19 cellular contexts compared by ENCODE assay signal in genomic region chr1:235149824-235150223, GRCh38. TPM values are rescaled to one million over a fixed set of nuclear protein-coding genes. Genes with fewer than 3 reads are reported as not detected.
DNase-seq lines count a peak whose midpoint lies in the region; ATAC-seq, FAIRE-seq and TF ChIP-seq lines count a peak whose summit lies in the region.
"Had no signal": no experiment of that assay in that cellular context is flagged by ENCODE, and none has a peak within 500 bp of the region (broad histone marks: within the 10 kb centered on the region; RNA-seq: fewer than 3 reads in every experiment).

No MANE protein-coding gene starts in this region.

- DNase-seq in activated CD8-positive, alpha-beta memory T cell treated with anti-CD3 and anti-CD28 coated beads for 24 hours: peak; percentile 42
- no peak for DNase-seq in activated CD8-positive, alpha-beta memory T cell treated with anti-CD3 and anti-CD28 coated beads, Interleukin-2, amount 50 U/mL, for 4 hours
- DNase-seq in MCF 10A (ENCODE audit: unreplicated experiment) (no peak), breast epithelium (ENCODE audit: low spot score in 2 of 2) (no peak), LNCaP clone FGC (ENCODE audit: low read depth) (peak; percentile 38), K562 (ENCODE audit: extremely low read depth in 1 of 4, low spot score in 3 of 4) (no peak), dermis blood vessel endothelial cell (no peak), amniotic stem cell (lab: John Stamatoyannopoulos, UW) (no peak)
- DNase-seq: AML-193; CD4-positive, alpha-beta memory T cell; DMS153; DMS79; GF-D8; H9 had no signal

- TF ChIP-seq RAD21 in K562 (CRISPR knock-in tag; conservative IDR thresholded peaks at IDR 0.05 in 1 of 2, IDR thresholded peaks at IDR 0.05 in 1 of 2): no peak

- no peaks in the 10 kb centered on the region for H3K9me3 ChIP-seq in breast epithelium
- H3K9me3 ChIP-seq in K562 (replicated peaks; ENCODE audit: control insufficient read depth, insufficient read depth, low read depth, low read length): no peaks in the 10 kb centered on the region
- H3K9me3 ChIP-seq: A549 had no signal

- TF ChIP-seq CTCF in MCF 10A (IDR thresholded peaks at IDR 0.05; ENCODE audit: unreplicated experiment): no peak
- no peak for TF ChIP-seq CTCF in breast epithelium (IDR thresholded peaks at IDR 0.05)
- TF ChIP-seq CTCF in LNCaP clone FGC (IDR thresholded peaks at IDR 0.05; ENCODE audit: control insufficient read depth, extremely low read depth, insufficient read depth): no peak
- TF ChIP-seq CTCF in K562 (IDR thresholded peaks at IDR 0.05 in 2 of 3, conservative IDR thresholded peaks at IDR 0.05 in 1 of 3; ENCODE audit: insufficient read depth in 2 of 3, low read depth in 1 of 3, low read length in 3 of 3): no peak

- no TSS peak for BruUV-seq in MCF 10A (replicated peaks; lab: Mats Ljungman, UMichigan)
- no TSS peak for BruUV-seq in K562 (replicated peaks; lab: Mats Ljungman, UMichigan)

- ATAC-seq in K562: no peak
- ATAC-seq: A549 had no signal

- H3K9me1 ChIP-seq in K562 (ENCODE audit: control insufficient read depth, insufficient read depth, low read length): no peaks in the 10 kb centered on the region

- in situ Hi-C loops in K562 (cut with MboI): no loop called here

- H3K36me3 Mint-ChIP-seq in MCF 10A (ENCODE audit: insufficient read depth, unreplicated experiment): peaks cover 39% of the 10 kb centered on the region

- POLR2A ChIA-PET in MCF 10A (lab: Yijun Ruan, JAX) (interaction anchor here (0.5 to 3.7 kb wide), 5 partner anchors 11 to 860 kb away, joined by 3 to 26 read pairs (median 3); partner anchors contain the start of genes RBM34 and TOMM20), K562 (lab: Yijun Ruan, JAX) (interaction anchor here (0.6 to 1.2 kb wide), 5 partner anchors 8 to 255 kb away, joined by 3 to 4 read pairs (median 3); partner anchors contain the start of gene RBM34)

- peaks cover 12% of the 10 kb centered on the region for H3K4me1 Mint-ChIP-seq in MCF 10A (ENCODE audit: insufficient read depth, unreplicated experiment)
- H3K4me1 Mint-ChIP-seq: H9 had no signal

- no peak overlapping the region for H3K4me3 ChIP-seq in breast epithelium
- no peak overlapping the region for H3K4me3 ChIP-seq in LNCaP clone FGC (ENCODE audit: low read depth, low read length)
- no peak overlapping the region for H3K4me3 ChIP-seq in K562
- H3K4me3 ChIP-seq: A549 had no signal

- H2AFZ ChIP-seq in K562 (ENCODE audit: low read depth, low read length): no peak overlapping the region

- FAIRE-seq in K562 (lab: Jason Lieb, UNC): no peak
- FAIRE-seq: A549, GM19239, H1 had no signal

- no peaks in the 10 kb centered on the region; the same call in 1 of the 2 replicates for H4K20me1 ChIP-seq in K562 (replicated peaks; ENCODE audit: control insufficient read depth, insufficient read depth, low read length)

- no peaks in the 10 kb centered on the region for H3K9me3 Mint-ChIP-seq in MCF 10A (ENCODE audit: unreplicated experiment)
- H3K9me3 Mint-ChIP-seq: CD4-positive, alpha-beta memory T cell; H9 had no signal

- H3K9ac ChIP-seq in K562 (ENCODE audit: insufficient read depth in 1 of 2, low read depth in 2 of 2, low read length in 2 of 2): no peak overlapping the region

- peaks cover 6% of the 10 kb centered on the region; the same call in 1 of the 3 replicates for H3K79me2 ChIP-seq in K562 (ENCODE audit: control insufficient read depth, insufficient read depth, low read length)

- H3K4me3 Mint-ChIP-seq in MCF 10A (ENCODE audit: unreplicated experiment): no peak overlapping the region
- H3K4me3 Mint-ChIP-seq: H9 had no signal

- H3K27ac ChIP-seq in breast epithelium (no peak overlapping the region), K562 (ENCODE audit: extremely low read depth, low read depth, low read length) (no peak overlapping the region)
- H3K27ac ChIP-seq: 22Rv1, A549, C4-2B had no signal

- TF ChIP-seq POLR2A in breast epithelium (IDR thresholded peaks at IDR 0.05) (no peak), K562 (conservative IDR thresholded peaks at IDR 0.05) (no peak)

- intact Hi-C loops in MCF 10A (cut with micrococcal nuclease): no loop called here
- intact Hi-C loops in breast epithelium (cut with DNase I; ENCODE audit: low total_unique reads): no loop called here
- intact Hi-C loops in K562 (cut with micrococcal nuclease): no loop called here

- no peaks in the 10 kb centered on the region for H3K27me3 Mint-ChIP-seq in MCF 10A (ENCODE audit: insufficient read depth, unreplicated experiment)
- H3K27me3 Mint-ChIP-seq: CD4-positive, alpha-beta memory T cell had no signal

- TF ChIP-seq EP300 in K562 (IDR thresholded peaks at IDR 0.05; ENCODE audit: low read length): no peak

- whole genome bisulfite sequencing in K562 (ENCODE audit: insufficient coverage, low coverage, missing lambda C conversion rate): 94% methylated on average over 9 of the region's 9 CpGs

- CTCF ChIA-PET in MCF 10A (lab: Yijun Ruan, JAX) (interaction anchor here (0.6 kb wide), 1 partner anchor 41 kb away, joined by 3 read pairs; no protein-coding TSS in a partner anchor), K562 (lab: Yijun Ruan, JAX; ENCODE audit: low intra/inter-chr PET ratio) (no interaction called here)

- peaks cover 4% of the 10 kb centered on the region for H3K36me3 ChIP-seq in breast epithelium
- H3K36me3 ChIP-seq in K562 (ENCODE audit: control insufficient read depth, insufficient read depth, low read length): peaks cover 92% of the 10 kb centered on the region

- H3K4me1 ChIP-seq in breast epithelium (no peaks in the 10 kb centered on the region), K562 (replicated peaks in 1 of 2; ENCODE audit: control insufficient read depth in 2 of 2, insufficient read depth in 2 of 2, low read length in 2 of 2) (no peaks in the 10 kb centered on the region)
- H3K4me1 ChIP-seq: A549 had no signal

- peak overlapping the region; percentile 5 for H3K27ac Mint-ChIP-seq in MCF 10A (ENCODE audit: low read depth, unreplicated experiment)
- H3K27ac Mint-ChIP-seq: H9 had no signal

- no peaks in the 10 kb centered on the region for H3K27me3 ChIP-seq in breast epithelium
- H3K27me3 ChIP-seq in K562 (ENCODE audit: control insufficient read depth in 2 of 2, insufficient read depth in 2 of 2, low read length in 2 of 2): no peaks in the 10 kb centered on the region

- H3K4me2 ChIP-seq in K562 (ENCODE audit: insufficient read depth, low read length): no peak overlapping the region
- H3K4me2 ChIP-seq: A549 had no signal

TF ChIP-seq in K562, 482 proteins besides CTCF, POLR2A, EP300 and RAD21 (continues in another document):
- TF ChIP-seq HOXB6 (CRISPR knock-in tag; IDR thresholded peaks at IDR 0.05; ENCODE audit: borderline replicate concordance) (no peak), CEBPB (tag; IDR thresholded peaks at IDR 0.05) (no peak), RFX5 (IDR thresholded peaks at IDR 0.05; ENCODE audit: low read depth, low read length) (no peak)

RNA-seq across cellular contexts. Expression of gene RBM34, which starts 11.2 kb away (rescaled TPM):
- total RNA-seq in MCF 10A (2022): 150 and 184 TPM in 2 replicates
- 10 to 100 TPM; 42.9 to 54.0 (median 52.2) TPM for total RNA-seq in breast epithelium
- total RNA-seq in K562 (2011; cell fraction: chromatin; rRNA removed; ENCODE audit: low replicate concordance): 85.0 and 159 TPM in 2 replicates
- 54.9 and 55.4 TPM in 2 replicates for total RNA-seq in K562 (2011; cell fraction: nucleolus; rRNA removed)
- 63.6 and 66.9 TPM in 2 replicates for total RNA-seq in K562 (2011; cell fraction: nucleoplasm; rRNA removed)
- total RNA-seq in K562 (2014; rRNA removed): 96.6 and 98.2 TPM in 2 replicates
- total RNA-seq in K562 (2014; rRNA removed; fragmentation: Illumina TruSeq; extraction: Trizol): 135 and 160 TPM in 2 replicates
- total RNA-seq in K562 (2015; rRNA removed; fragmentation: Illumina TruSeq; extraction: Trizol): 154 and 162 TPM in 2 replicates
- 116 and 118 TPM in 2 replicates for total RNA-seq in K562 (2021)
- 57.7 and 64.0 TPM in 2 replicates for polyA plus RNA-seq in K562 (2011; rRNA removed)
- 24.3 and 29.9 TPM in 2 replicates for polyA plus RNA-seq in K562 (2011; cell fraction: cytosol; rRNA removed)
- 26.5 and 31.5 TPM in 2 replicates for polyA plus RNA-seq in K562 (2011; cell fraction: nucleus; rRNA removed)
- polyA plus RNA-seq in K562 (2012): 146 and 159 TPM in 2 replicates
- 145 and 178 TPM in 2 replicates for polyA plus RNA-seq in K562 (2014; fragmentation: Illumina TruSeq; extraction: Trizol)
- polyA plus RNA-seq in K562 (2014; fragmentation: Nextera tagmentation; extraction: Ambion mirVana): 100 to 1,000 TPM; 116 to 141 TPM
- polyA plus RNA-seq in K562 (2014; rRNA removed): 99.9 and 124 TPM in 2 replicates
- polyA minus RNA-seq in K562 (2011; rRNA and poly(A)+ RNA removed): 26.5 and 35.5 TPM in 2 replicates
- 15.4 and 17.8 TPM in 2 replicates for polyA minus RNA-seq in K562 (2011; cell fraction: cytosol; rRNA and poly(A)+ RNA removed)
- 34.7 and 56.6 TPM in 2 replicates for polyA minus RNA-seq in K562 (2011; cell fraction: nucleus; rRNA and poly(A)+ RNA removed)
- 37.1 and 55.8 TPM in 2 replicates for total RNA-seq in dermis blood vessel endothelial cell

RNA-seq across cellular contexts. Expression of gene TOMM20, which starts 21.2 kb away (rescaled TPM):
- total RNA-seq in MCF 10A (2022) (309 and 339 TPM in 2 replicates), breast epithelium (100 to 1,000 TPM; 112 to 153 (median 112) TPM), K562 (2014; rRNA removed) (136 and 154 TPM in 2 replicates), K562 (2014; rRNA removed; fragmentation: Illumina TruSeq; extraction: Trizol) (165 and 211 TPM in 2 replicates), K562 (2015; rRNA removed; fragmentation: Illumina TruSeq; extraction: Trizol) (124 and 131 TPM in 2 replicates), K562 (2021) (222 and 252 TPM in 2 replicates), dermis blood vessel endothelial cell (65.7 and 83.6 TPM in 2 replicates)
- 63.5 and 133 TPM in 2 replicates for total RNA-seq in K562 (2011; cell fraction: chromatin; rRNA removed; ENCODE audit: low replicate concordance)
- total RNA-seq in K562 (2011; cell fraction: nucleolus; rRNA removed): 96.9 and 106 TPM in 2 replicates
- total RNA-seq in K562 (2011; cell fraction: nucleoplasm; rRNA removed): 165 and 259 TPM in 2 replicates
- polyA plus RNA-seq in K562 (2011; rRNA removed) (334 and 469 TPM in 2 replicates), K562 (2014; fragmentation: Illumina TruSeq; extraction: Trizol) (231 and 254 TPM in 2 replicates), K562 (2014; fragmentation: Nextera tagmentation; extraction: Ambion mirVana) (100 to 1,000 TPM in 1 of 2 experiments, 10 to 100 TPM in 1; 70.6 to 102 TPM), K562 (2014; rRNA removed) (159 and 165 TPM in 2 replicates)
- 47.6 and 124 TPM in 2 replicates for polyA plus RNA-seq in K562 (2011; cell fraction: cytosol; rRNA removed)
- 46.1 and 107 TPM in 2 replicates for polyA plus RNA-seq in K562 (2011; cell fraction: nucleus; rRNA removed)
- polyA plus RNA-seq in K562 (2012): 197 and 293 TPM in 2 replicates
- polyA minus RNA-seq in K562 (2011; rRNA and poly(A)+ RNA removed): 154 and 231 TPM in 2 replicates
- polyA minus RNA-seq in K562 (2011; cell fraction: cytosol; rRNA and poly(A)+ RNA removed): 110 and 119 TPM in 2 replicates
- polyA minus RNA-seq in K562 (2011; cell fraction: nucleus; rRNA and poly(A)+ RNA removed): 35.9 and 64.5 TPM in 2 replicates

Comparison
In these comparisons a context has a peak if more than half of its experiments do, and no peak if none do; other contexts are left out.
1. DNase-seq: peak in activated CD8-positive, alpha-beta memory T cell treated with anti-CD3 and anti-CD28 coated beads for 24 hours (single experiment) and LNCaP clone FGC (single experiment); none in activated CD8-positive, alpha-beta memory T cell treated with anti-CD3 and anti-CD28 coated beads, Interleukin-2, amount 50 U/mL, for 4 hours (single experiment), MCF 10A (single experiment), breast epithelium (0 of 2), K562 (0 of 4), dermis blood vessel endothelial cell (single experiment) and amniotic stem cell (single experiment).